ENCODE assay signal across 8 cellular contexts in genomic region chr18:13218376-13219011, GRCh38. TPM values are rescaled to one million over a fixed set of nuclear protein-coding genes. Genes with fewer than 3 reads are reported as not detected.
DNase-seq lines count a peak whose midpoint lies in the region; ATAC-seq and TF ChIP-seq lines count a peak whose summit lies in the region.

TSS of gene LDLRAD4 (plus strand) at chr18:13218760.

- DNase-seq in GM13977 (ENCODE audit: low spot score) (peak; percentile 46), NOMO-1 treated with dmso at 0.1 percent for 144 hours (lab: John Stamatoyannopoulos, UW; ENCODE audit: unreplicated experiment) (peak; percentile 14), left cardiac atrium (peak; percentile 77), posterior vena cava (ENCODE audit: low spot score) (peak; percentile 88), SW 1271 (lab: John Stamatoyannopoulos, UW) (no peak)
- DNase-seq in activated naive CD4-positive, alpha-beta T cell treated with anti-CD3 and anti-CD28 coated beads, Interleukin-2, amount 50 U/mL, for 16 hours, result peak; percentile 47

- TF ChIP-seq CTCF in GM13977 (IDR thresholded peaks at IDR 0.05; ENCODE audit: extremely low read depth, insufficient read depth, missing control alignments), result no peak

- peak; percentile 23 to 35 for ATAC-seq in left cardiac atrium
- ATAC-seq in HG03095 (IDR thresholded peaks at IDR 0.05; ENCODE audit: unreplicated experiment), result no peak
- no peak for ATAC-seq in HG02870 (IDR thresholded peaks at IDR 0.05; ENCODE audit: unreplicated experiment)

- intact Hi-C loops in left cardiac atrium (cut with DNase I) (loop anchor here (5.0 kb wide), 4 partner anchors 64 to 414 kb away; no protein-coding TSS in a partner anchor), posterior vena cava (cut with DNase I) (loop anchor here (5.0 to 10.0 kb wide), 5 partner anchors 154 to 509 kb away; partner anchors contain the start of genes FAM210A (in 1 of the 2) and RNMT (in 1 of the 2))

- in situ Hi-C loops in GM13977 (cut with MboI; ENCODE audit: low pct_unique_long_range_greater_than_20kb, low sequenced_read_pairs, unreplicated experiment), result no loop called here

RNA-seq across cellular contexts. Expression of gene LDLRAD4, which starts in this region (rescaled TPM):
- total RNA-seq in left cardiac atrium (10 to 100 TPM; 28.9 to 80.2 TPM), posterior vena cava (10 to 100 TPM; 52.3 to 74.8 TPM)

Comparison
In these comparisons a context has a peak if more than half of its experiments do, and no peak if none do; other contexts are left out.
1. DNase-seq: peak in GM13977 (single experiment), NOMO-1 treated with dmso at 0.1 percent for 144 hours (single experiment), activated naive CD4-positive, alpha-beta T cell treated with anti-CD3 and anti-CD28 coated beads, Interleukin-2, amount 50 U/mL, for 16 hours (single experiment), left cardiac atrium (single experiment) and posterior vena cava (single experiment); none in SW 1271 (0 of 2).
2. ATAC-seq: peak in left cardiac atrium (2 of 2); none in HG03095 (single experiment) and HG02870 (single experiment).